Comparison of ENCODE assay signal across 19 cellular contexts in the genomic region with DNA sequence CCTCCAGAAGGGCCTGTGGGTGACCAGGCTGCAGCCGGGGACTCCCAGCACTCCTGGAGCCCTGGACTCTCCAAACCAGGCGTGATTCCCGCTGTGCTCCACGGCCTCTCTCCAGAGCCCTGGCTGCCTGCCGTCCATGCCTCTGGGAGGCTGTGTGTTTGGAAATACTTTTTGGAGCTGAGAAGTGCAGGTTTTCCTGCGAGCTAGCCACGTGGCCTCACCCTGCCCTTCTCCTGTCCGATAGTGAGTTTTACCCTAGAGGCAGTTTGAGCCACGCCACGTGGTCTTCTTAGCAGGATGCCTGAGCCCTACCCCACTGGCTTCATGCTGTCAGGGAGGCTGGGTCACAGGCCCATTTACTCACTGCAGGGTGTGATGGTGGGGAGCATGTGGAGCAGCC.
A peak's percentile ranks its signal among the peaks of the same experiment; 100 is the strongest.
DNase-seq lines count a peak whose midpoint lies in the region; ATAC-seq and TF ChIP-seq lines count a peak whose summit lies in the region.
"Had no signal": no experiment of that assay in that cellular context is flagged by ENCODE, and none has a peak within 500 bp of the region (broad histone marks: within the 10 kb centered on the region; RNA-seq: fewer than 3 reads in every experiment).

No MANE protein-coding gene starts in this region.

- H3K4me3 Mint-ChIP-seq in naive thymus-derived CD4-positive, alpha-beta T cell: no peak overlapping the region
- no peak overlapping the region for H3K4me3 Mint-ChIP-seq in stimulated activated naive B cell treated with anti-CD40 and anti-IgM and Interleukin-4, amounts not matched to agents 10 μg/mL and 1 μg/mL and 100 μg/mL, for 72 hours
- H3K4me3 Mint-ChIP-seq: activated CD4-positive, alpha-beta memory T cell treated with anti-CD3 and anti-CD28 coated beads for 36 hours; GM23338; type B pancreatic cell had no signal

- POLR2A ChIA-PET in naive thymus-derived CD4-positive, alpha-beta T cell (lab: Charles Lee): no interaction called here

- intact Hi-C loops in naive thymus-derived CD4-positive, alpha-beta T cell (cut with micrococcal nuclease): no loop called here

- DNase-seq in RPMI8226 (peak; percentile 86), choroid plexus epithelial cell (ENCODE audit: low read depth) (peak; percentile 51), NCI-H524 (lab: John Stamatoyannopoulos, UW) (no peak), NCI-H526 (lab: John Stamatoyannopoulos, UW) (no peak), C1 segment of cervical spinal cord (lab: John Stamatoyannopoulos, UW) (no peak)
- DNase-seq in naive thymus-derived CD4-positive, alpha-beta T cell: no peak
- DNase-seq in stimulated activated naive B cell treated with anti-CD40 and anti-IgM and Interleukin-4, amounts not matched to agents 10 μg/mL and 1 μg/mL and 100 μg/mL, for 72 hours: no peak
- DNase-seq: activated CD4-positive, alpha-beta memory T cell treated with anti-CD3 and anti-CD28 coated beads for 36 hours; activated T-cell treated with anti-CD3 and anti-CD28 coated beads for 4 hours; Calu3; Kasumi-1; kidney; NCI-H1092 treated with DMSO at 0.1 percent for 48 hours; NCI-H2081 treated with DMSO at 0.1 percent for 48 hours; NCI-H510A treated with DMSO at 0.1 percent for 48 hours had no signal

- H3K4me3 ChIP-seq in choroid plexus epithelial cell (ENCODE audit: low read depth, low read length): no peak overlapping the region
- no peak overlapping the region for H3K4me3 ChIP-seq in naive thymus-derived CD4-positive, alpha-beta T cell (ENCODE audit: low read length)
- H3K4me3 ChIP-seq: GM23338 had no signal

- H3K9me3 ChIP-seq in naive thymus-derived CD4-positive, alpha-beta T cell (ENCODE audit: control insufficient read depth in 2 of 3, low read length in 3 of 3): peaks cover 0 to 16% (median 0%) of the 10 kb centered on the region in 3 experiments

- H3K27me3 Mint-ChIP-seq in naive thymus-derived CD4-positive, alpha-beta T cell: no peaks in the 10 kb centered on the region
- H3K27me3 Mint-ChIP-seq in stimulated activated naive B cell treated with anti-CD40 and anti-IgM and Interleukin-4, amounts not matched to agents 10 μg/mL and 1 μg/mL and 100 μg/mL, for 72 hours: no peaks in the 10 kb centered on the region
- H3K27me3 Mint-ChIP-seq: activated CD4-positive, alpha-beta memory T cell treated with anti-CD3 and anti-CD28 coated beads for 36 hours; type B pancreatic cell had no signal

- H3K27ac ChIP-seq in naive thymus-derived CD4-positive, alpha-beta T cell (ENCODE audit: low read depth, low read length): peak overlapping the region; percentile 64
- H3K27ac ChIP-seq: VCaP had no signal

- H3K4me1 ChIP-seq in naive thymus-derived CD4-positive, alpha-beta T cell (ENCODE audit: control insufficient read depth in 2 of 2, insufficient read depth in 2 of 2, low read length in 2 of 2): no peaks in the 10 kb centered on the region

- H3K4me1 Mint-ChIP-seq in naive thymus-derived CD4-positive, alpha-beta T cell: peaks cover 0 to 13% (median 7%) of the 10 kb centered on the region in 7 donors
- peaks cover 0 to 3% of the 10 kb centered on the region in 2 donors for H3K4me1 Mint-ChIP-seq in stimulated activated naive B cell treated with anti-CD40 and anti-IgM and Interleukin-4, amounts not matched to agents 10 μg/mL and 1 μg/mL and 100 μg/mL, for 72 hours
- H3K4me1 Mint-ChIP-seq: GM23338 had no signal

- peaks cover 0 to 5% (median 0%) of the 10 kb centered on the region in 5 donors for H3K36me3 Mint-ChIP-seq in naive thymus-derived CD4-positive, alpha-beta T cell
- H3K36me3 Mint-ChIP-seq in stimulated activated naive B cell treated with anti-CD40 and anti-IgM and Interleukin-4, amounts not matched to agents 10 μg/mL and 1 μg/mL and 100 μg/mL, for 72 hours: no peaks in the 10 kb centered on the region
- H3K36me3 Mint-ChIP-seq: activated CD4-positive, alpha-beta memory T cell treated with anti-CD3 and anti-CD28 coated beads for 36 hours; activated naive CD4-positive, alpha-beta T cell treated with anti-CD3 and anti-CD28 coated beads, Interleukin-2, amount 50 U/mL, for 72 hours had no signal

- H3K27ac Mint-ChIP-seq in naive thymus-derived CD4-positive, alpha-beta T cell: peak overlapping the region in 5 of 9 donors; percentile 8 to 78 (median 64)
- H3K27ac Mint-ChIP-seq in stimulated activated naive B cell treated with anti-CD40 and anti-IgM and Interleukin-4, amounts not matched to agents 10 μg/mL and 1 μg/mL and 100 μg/mL, for 72 hours: peak overlapping the region; percentile 6
- H3K27ac Mint-ChIP-seq: activated CD4-positive, alpha-beta memory T cell treated with anti-CD3 and anti-CD28 coated beads for 36 hours; GM23338; type B pancreatic cell had no signal

- TF ChIP-seq CTCF in choroid plexus epithelial cell (conservative IDR thresholded peaks at IDR 0.05; ENCODE audit: low read depth, low read length): no peak

- H3K9me3 Mint-ChIP-seq in naive thymus-derived CD4-positive, alpha-beta T cell: peaks cover 0 to 17% (median 2%) of the 10 kb centered on the region in 11 donors
- H3K9me3 Mint-ChIP-seq in stimulated activated naive B cell treated with anti-CD40 and anti-IgM and Interleukin-4, amounts not matched to agents 10 μg/mL and 1 μg/mL and 100 μg/mL, for 72 hours: peaks cover 3 to 17% of the 10 kb centered on the region in 2 donors
- H3K9me3 Mint-ChIP-seq: activated CD4-positive, alpha-beta memory T cell treated with anti-CD3 and anti-CD28 coated beads for 36 hours had no signal

- no peak for ATAC-seq in naive thymus-derived CD4-positive, alpha-beta T cell
- no peak for ATAC-seq in stimulated activated naive B cell treated with anti-CD40 and anti-IgM and Interleukin-4, amounts not matched to agents 10 μg/mL and 1 μg/mL and 100 μg/mL, for 72 hours (replicated peaks)
- ATAC-seq: activated naive CD4-positive, alpha-beta T cell treated with anti-CD3 and anti-CD28 coated beads, Interleukin-2, amount 50 U/mL, for 72 hours; GM23338 had no signal

- H3K36me3 ChIP-seq in naive thymus-derived CD4-positive, alpha-beta T cell (ENCODE audit: control insufficient read depth in 2 of 3, insufficient read depth in 3 of 3, low read length in 3 of 3): no peaks in the 10 kb centered on the region

- no peaks in the 10 kb centered on the region for H3K27me3 ChIP-seq in naive thymus-derived CD4-positive, alpha-beta T cell (ENCODE audit: control insufficient read depth in 2 of 2, insufficient read depth in 2 of 2, low read length in 2 of 2)

- CTCF ChIA-PET in naive thymus-derived CD4-positive, alpha-beta T cell (lab: Charles Lee): interaction anchor here (0.6 kb wide), 1 partner anchor 1232 kb away, joined by 3 read pairs; no protein-coding TSS in a partner anchor

Comparison
In these comparisons a context has a peak if more than half of its experiments do, and no peak if none do; other contexts are left out.
1. DNase-seq: peak in RPMI8226 (single experiment) and choroid plexus epithelial cell (single experiment); none in naive thymus-derived CD4-positive, alpha-beta T cell (0 of 9), stimulated activated naive B cell treated with anti-CD40 and anti-IgM and Interleukin-4, amounts not matched to agents 10 μg/mL and 1 μg/mL and 100 μg/mL, for 72 hours (single experiment), NCI-H524 (0 of 2), NCI-H526 (0 of 2) and C1 segment of cervical spinal cord (0 of 14).